ENCODE assay signal across 16 cellular contexts in genomic region chr10:5514226-5514881, GRCh38. TPM values are rescaled to one million over a fixed set of nuclear protein-coding genes. Genes with fewer than 3 reads are reported as not detected.
DNase-seq lines count a peak whose midpoint lies in the region; ATAC-seq and TF ChIP-seq lines count a peak whose summit lies in the region.
"Had no signal": no experiment of that assay in that cellular context is flagged by ENCODE, and none has a peak within 500 bp of the region (broad histone marks: within the 10 kb centered on the region; RNA-seq: fewer than 3 reads in every experiment).

No MANE protein-coding gene starts in this region.

- peak; percentile 9 for DNase-seq in activated naive CD8-positive, alpha-beta T cell treated with anti-CD3 and anti-CD28 coated beads, Interleukin-2, amount 10 ng/mL, durations not matched to agents 7 days and 5 days
- DNase-seq in activated naive CD8-positive, alpha-beta T cell treated with anti-CD3 and anti-CD28 coated beads, Interleukin-2, amount 50 U/mL, for 24 hours = no peak
- peak; percentile 71 for DNase-seq in ecto neural progenitor cell (ENCODE audit: low spot score)
- peak; percentile 77 for DNase-seq in neural progenitor cell (ENCODE audit: low spot score)
- DNase-seq in spleen = peak; percentile 46
- DNase-seq in activated naive CD4-positive, alpha-beta T cell treated with anti-CD3 and anti-CD28 coated beads, Interleukin-2, amount 10 ng/mL, durations not matched to agents 7 days and 5 days = no peak
- DNase-seq in cerebellar cortex (ENCODE audit: low spot score) = no peak
- DNase-seq: NCI-H1048, NCI-H2107, NCI-H226, NCI-H526 had no signal

- peaks cover 7% of the 10 kb centered on the region for H3K4me1 Mint-ChIP-seq in activated naive CD8-positive, alpha-beta T cell treated with anti-CD3 and anti-CD28 coated beads, Interleukin-2, amount 10 ng/mL, durations not matched to agents 7 days and 5 days
- peaks cover 9% of the 10 kb centered on the region for H3K4me1 Mint-ChIP-seq in activated naive CD8-positive, alpha-beta T cell treated with anti-CD3 and anti-CD28 coated beads, Interleukin-2, amount 50 U/mL, for 24 hours
- peaks cover 41% of the 10 kb centered on the region for H3K4me1 Mint-ChIP-seq in neural progenitor cell
- peaks cover 7% of the 10 kb centered on the region for H3K4me1 Mint-ChIP-seq in activated naive CD4-positive, alpha-beta T cell treated with anti-CD3 and anti-CD28 coated beads, Interleukin-2, amount 10 ng/mL, durations not matched to agents 7 days and 5 days

- H3K27ac ChIP-seq in neural progenitor cell (peak overlapping the region; percentile 79), spleen (no peak overlapping the region)
- H3K27ac ChIP-seq: 22Rv1, BLaER1 had no signal

- H3K36me3 ChIP-seq in neural progenitor cell (no peaks in the 10 kb centered on the region), spleen (no peaks in the 10 kb centered on the region)
- H3K36me3 ChIP-seq: BLaER1 had no signal

- no peak overlapping the region for H3K9ac ChIP-seq in neural progenitor cell
- H3K9ac ChIP-seq: BLaER1 had no signal

- H3K4me1 ChIP-seq in neural progenitor cell (peaks cover 24% of the 10 kb centered on the region), spleen (no peaks in the 10 kb centered on the region)
- H3K4me1 ChIP-seq: BLaER1 had no signal

- H3K9me3 Mint-ChIP-seq in activated naive CD8-positive, alpha-beta T cell treated with anti-CD3 and anti-CD28 coated beads, Interleukin-2, amount 10 ng/mL, durations not matched to agents 7 days and 5 days = no peaks in the 10 kb centered on the region
- H3K9me3 Mint-ChIP-seq in activated naive CD8-positive, alpha-beta T cell treated with anti-CD3 and anti-CD28 coated beads, Interleukin-2, amount 50 U/mL, for 24 hours = no peaks in the 10 kb centered on the region
- H3K9me3 Mint-ChIP-seq in neural progenitor cell = peaks cover 11% of the 10 kb centered on the region
- H3K9me3 Mint-ChIP-seq in activated naive CD4-positive, alpha-beta T cell treated with anti-CD3 and anti-CD28 coated beads, Interleukin-2, amount 10 ng/mL, durations not matched to agents 7 days and 5 days = no peaks in the 10 kb centered on the region

- H3K27ac Mint-ChIP-seq in activated naive CD8-positive, alpha-beta T cell treated with anti-CD3 and anti-CD28 coated beads, Interleukin-2, amount 10 ng/mL, durations not matched to agents 7 days and 5 days = no peak overlapping the region
- H3K27ac Mint-ChIP-seq in activated naive CD8-positive, alpha-beta T cell treated with anti-CD3 and anti-CD28 coated beads, Interleukin-2, amount 50 U/mL, for 24 hours = no peak overlapping the region
- H3K27ac Mint-ChIP-seq in neural progenitor cell = peak overlapping the region; percentile 59
- no peak overlapping the region for H3K27ac Mint-ChIP-seq in activated naive CD4-positive, alpha-beta T cell treated with anti-CD3 and anti-CD28 coated beads, Interleukin-2, amount 10 ng/mL, durations not matched to agents 7 days and 5 days

- no peak for ATAC-seq in activated naive CD8-positive, alpha-beta T cell treated with anti-CD3 and anti-CD28 coated beads, Interleukin-2, amount 10 ng/mL, durations not matched to agents 7 days and 5 days (ENCODE audit: low read depth)
- no peak for ATAC-seq in activated naive CD8-positive, alpha-beta T cell treated with anti-CD3 and anti-CD28 coated beads, Interleukin-2, amount 50 U/mL, for 24 hours
- no peak for ATAC-seq in GM19023 (IDR thresholded peaks at IDR 0.05; ENCODE audit: unreplicated experiment)
- ATAC-seq: HCT116 had no signal

- TF ChIP-seq CTCF in neural progenitor cell (IDR thresholded peaks at IDR 0.05) (no peak), spleen (IDR thresholded peaks at IDR 0.05 in 8 of 11, conservative IDR thresholded peaks at IDR 0.05 in 3 of 11) (no peak)

- no peaks in the 10 kb centered on the region for H4K20me1 ChIP-seq in neural progenitor cell (ENCODE audit: low read depth)
- H4K20me1 ChIP-seq: BLaER1 had no signal

- no peak for TF ChIP-seq POLR2A in spleen (IDR thresholded peaks at IDR 0.05)

- intact Hi-C loops in spleen (cut with DNase I; ENCODE audit: low total_unique reads) = no loop called here

- CTCF ChIA-PET in activated naive CD4-positive, alpha-beta T cell treated with anti-CD3 and anti-CD28 coated beads, Interleukin-2, amount 10 ng/mL, durations not matched to agents 7 days and 5 days (lab: Charles Lee) = no interaction called here

- H3K4me3 Mint-ChIP-seq in activated naive CD8-positive, alpha-beta T cell treated with anti-CD3 and anti-CD28 coated beads, Interleukin-2, amount 10 ng/mL, durations not matched to agents 7 days and 5 days = no peak overlapping the region
- H3K4me3 Mint-ChIP-seq in activated naive CD8-positive, alpha-beta T cell treated with anti-CD3 and anti-CD28 coated beads, Interleukin-2, amount 50 U/mL, for 24 hours = no peak overlapping the region
- no peak overlapping the region for H3K4me3 Mint-ChIP-seq in neural progenitor cell
- no peak overlapping the region for H3K4me3 Mint-ChIP-seq in activated naive CD4-positive, alpha-beta T cell treated with anti-CD3 and anti-CD28 coated beads, Interleukin-2, amount 10 ng/mL, durations not matched to agents 7 days and 5 days

- H3K9me3 ChIP-seq in neural progenitor cell (ENCODE audit: low read depth) = no peaks in the 10 kb centered on the region
- H3K9me3 ChIP-seq in spleen = peaks cover 0 to 3% (median 0%) of the 10 kb centered on the region in 8 donors
- H3K9me3 ChIP-seq: BLaER1 had no signal

- H2AFZ ChIP-seq in neural progenitor cell (replicated peaks) = no peak overlapping the region

- no peak overlapping the region for H3K4me3 ChIP-seq in neural progenitor cell
- H3K4me3 ChIP-seq in spleen = no peak overlapping the region
- H3K4me3 ChIP-seq: BLaER1 had no signal

- peak overlapping the region; percentile 40 for H3K4me2 ChIP-seq in neural progenitor cell
- H3K4me2 ChIP-seq: BLaER1 had no signal

- no peaks in the 10 kb centered on the region for H3K36me3 Mint-ChIP-seq in activated naive CD8-positive, alpha-beta T cell treated with anti-CD3 and anti-CD28 coated beads, Interleukin-2, amount 10 ng/mL, durations not matched to agents 7 days and 5 days
- H3K36me3 Mint-ChIP-seq in activated naive CD8-positive, alpha-beta T cell treated with anti-CD3 and anti-CD28 coated beads, Interleukin-2, amount 50 U/mL, for 24 hours (ENCODE audit: low read depth) = no peaks in the 10 kb centered on the region
- no peaks in the 10 kb centered on the region for H3K36me3 Mint-ChIP-seq in neural progenitor cell
- H3K36me3 Mint-ChIP-seq in activated naive CD4-positive, alpha-beta T cell treated with anti-CD3 and anti-CD28 coated beads, Interleukin-2, amount 10 ng/mL, durations not matched to agents 7 days and 5 days = no peaks in the 10 kb centered on the region

- POLR2A ChIA-PET in activated naive CD8-positive, alpha-beta T cell treated with anti-CD3 and anti-CD28 coated beads, Interleukin-2, amount 10 ng/mL, durations not matched to agents 7 days and 5 days (lab: Charles Lee) = no interaction called here

- no peaks in the 10 kb centered on the region for H3K79me2 ChIP-seq in neural progenitor cell (ENCODE audit: low read depth)

- peaks cover 22% of the 10 kb centered on the region for H3K27me3 Mint-ChIP-seq in activated naive CD8-positive, alpha-beta T cell treated with anti-CD3 and anti-CD28 coated beads, Interleukin-2, amount 10 ng/mL, durations not matched to agents 7 days and 5 days
- peaks cover 5% of the 10 kb centered on the region for H3K27me3 Mint-ChIP-seq in activated naive CD8-positive, alpha-beta T cell treated with anti-CD3 and anti-CD28 coated beads, Interleukin-2, amount 50 U/mL, for 24 hours
- H3K27me3 Mint-ChIP-seq in neural progenitor cell (ENCODE audit: insufficient read depth, low read depth) = peaks cover 11% of the 10 kb centered on the region
- peaks cover 59% of the 10 kb centered on the region for H3K27me3 Mint-ChIP-seq in activated naive CD4-positive, alpha-beta T cell treated with anti-CD3 and anti-CD28 coated beads, Interleukin-2, amount 10 ng/mL, durations not matched to agents 7 days and 5 days

- H3F3A ChIP-seq in neural progenitor cell (ENCODE audit: low read depth) = peaks cover 18% of the 10 kb centered on the region

- WGBS in spleen, 5 donors = 84 to 93% (median 88%) methylated on average over 15 to 16 of the region's 16 CpGs

- H3K27me3 ChIP-seq in neural progenitor cell = no peaks in the 10 kb centered on the region
- peaks cover 0 to 8% (median 0%) of the 10 kb centered on the region in 7 donors for H3K27me3 ChIP-seq in spleen (replicated peaks in 1 of 7)
- H3K27me3 ChIP-seq: BLaER1 had no signal

RNA-seq across cellular contexts. Expression of gene CALML3, which starts 10.4 kb away (rescaled TPM):
- total RNA-seq in activated naive CD8-positive, alpha-beta T cell treated with anti-CD3 and anti-CD28 coated beads, Interleukin-2, amount 10 ng/mL, durations not matched to agents 7 days and 5 days = not detected
- total RNA-seq in neural progenitor cell (ENCODE audit: low replicate concordance) (not detected in 2 replicates), spleen (not detected)
- polyA plus RNA-seq in spleen = under 1 TPM in 1 of 3 donors, not detected in 2; 0.10 TPM
- total RNA-seq: HT1080 had no signal

RNA-seq across cellular contexts. Expression of gene CALML5, which starts 15.0 kb away (rescaled TPM):
- total RNA-seq in activated naive CD8-positive, alpha-beta T cell treated with anti-CD3 and anti-CD28 coated beads, Interleukin-2, amount 10 ng/mL, durations not matched to agents 7 days and 5 days = not detected
- total RNA-seq in neural progenitor cell (ENCODE audit: low replicate concordance) (not detected in 2 replicates), spleen (not detected)
- under 1 TPM in 1 of 3 donors, not detected in 2; 0.13 TPM for polyA plus RNA-seq in spleen

Comparison
In these comparisons a context has a peak if more than half of its experiments do, and no peak if none do; other contexts are left out.
1. DNase-seq: peak in activated naive CD8-positive, alpha-beta T cell treated with anti-CD3 and anti-CD28 coated beads, Interleukin-2, amount 10 ng/mL, durations not matched to agents 7 days and 5 days (single experiment), ecto neural progenitor cell (single experiment), neural progenitor cell (single experiment) and spleen (single experiment); none in activated naive CD8-positive, alpha-beta T cell treated with anti-CD3 and anti-CD28 coated beads, Interleukin-2, amount 50 U/mL, for 24 hours (single experiment), activated naive CD4-positive, alpha-beta T cell treated with anti-CD3 and anti-CD28 coated beads, Interleukin-2, amount 10 ng/mL, durations not matched to agents 7 days and 5 days (single experiment) and cerebellar cortex (single experiment).